Comparison of ENCODE assay signal across 7 cellular contexts in genomic region chr5:678521-678920, GRCh38. TPM values are rescaled to one million over a fixed set of nuclear protein-coding genes. Genes with fewer than 3 reads are reported as not detected.
DNase-seq lines count a peak whose midpoint lies in the region; TF ChIP-seq lines count a peak whose summit lies in the region.
"Not testable (repeated sequence)": the region's sequence is repeated elsewhere in the genome, so short reads cannot be mapped to it uniquely, and the experiment has no call there.

No MANE protein-coding gene starts in this region.

- not testable (repeated sequence) for TF ChIP-seq EP300 in sigmoid colon (IDR thresholded peaks at IDR 0.05)

- H3K4me1 ChIP-seq in Peyer's patch (peaks cover 0 to 15% (median 2%) of the 10 kb centered on the region in 4 donors), sigmoid colon (peaks cover 0 to 23% (median 18%) of the 10 kb centered on the region in 4 donors)

- H3K9me3 Mint-ChIP-seq in type B pancreatic cell: not testable (repeated sequence)

- peak in 2 of 3 donors; percentile 31 to 34 for DNase-seq in Peyer's patch
- DNase-seq in activated effector memory CD4-positive, alpha-beta T cell treated with anti-CD3 and anti-CD28 coated beads, Interleukin-2, amount 50 U/mL, for 16 hours: peak; percentile 61
- peak; percentile 39 for DNase-seq in ecto neural progenitor cell (ENCODE audit: low spot score)
- DNase-seq in islet precursor cell: peak; percentile 42
- peak; percentile 8 for DNase-seq in mucosa of gallbladder (ENCODE audit: low spot score)
- DNase-seq in sigmoid colon: peak; percentile 47
- DNase-seq in type B pancreatic cell (ENCODE audit: extremely low spot score, unreplicated experiment): peak; percentile 70

- H3K9me3 ChIP-seq in Peyer's patch, sigmoid colon: not testable (repeated sequence)

- H3K36me3 ChIP-seq in Peyer's patch, sigmoid colon: not testable (repeated sequence)

- not testable (repeated sequence) for H3K27ac Mint-ChIP-seq in type B pancreatic cell

- TF ChIP-seq POLR2A in Peyer's patch (IDR thresholded peaks at IDR 0.05); sigmoid colon (IDR thresholded peaks at IDR 0.05): not testable (repeated sequence)

- H3K36me3 Mint-ChIP-seq in type B pancreatic cell: not testable (repeated sequence)

- 86 to 90% methylated on average over 15 to 16 of the region's 16 CpGs for WGBS in sigmoid colon, 2 donors

- not testable (repeated sequence) for H3K4me3 Mint-ChIP-seq in type B pancreatic cell

- intact Hi-C loops in sigmoid colon (cut with DNase I): not testable (repeated sequence)

- not testable (repeated sequence) for H3K27me3 ChIP-seq in Peyer's patch, sigmoid colon

- H3K4me3 ChIP-seq in Peyer's patch, sigmoid colon: not testable (repeated sequence)

- TF ChIP-seq CTCF in Peyer's patch (IDR thresholded peaks at IDR 0.05); sigmoid colon (IDR thresholded peaks at IDR 0.05); type B pancreatic cell (conservative IDR thresholded peaks at IDR 0.05): not testable (repeated sequence)

- not testable (repeated sequence) for H3K27ac ChIP-seq in Peyer's patch, sigmoid colon

- not testable (repeated sequence) for H3K4me1 Mint-ChIP-seq in type B pancreatic cell (ENCODE audit: unreplicated experiment)

- not testable (repeated sequence) for H3K27me3 Mint-ChIP-seq in type B pancreatic cell

RNA-seq across cellular contexts. Expression of gene TPPP, which starts 14.6 kb away (rescaled TPM):
- total RNA-seq in Peyer's patch (10 to 100 TPM in 3 of 4 donors, 1 to 10 TPM in 1; 7.4 to 60.5 (median 14.5) TPM), mucosa of gallbladder (9.9 TPM), sigmoid colon (10 to 100 TPM in 1 of 4 donors, 1 to 10 TPM in 3; 7.1 to 15.5 (median 7.6) TPM), type B pancreatic cell (ENCODE audit: low replicate concordance) (3.6 and 5.0 TPM in 2 replicates)
- 1 to 10 TPM in 2 of 3 donors, under 1 TPM in 1; 0.60 to 3.2 (median 2.6) TPM for polyA plus RNA-seq in sigmoid colon

Comparison
In these comparisons a context has a peak if more than half of its experiments do, and no peak if none do; other contexts are left out.
1. DNase-seq: peak in every context shown above with its lines; median percentile 70 in type B pancreatic cell; 61 in activated effector memory CD4-positive, alpha-beta T cell treated with anti-CD3 and anti-CD28 coated beads, Interleukin-2, amount 50 U/mL, for 16 hours; 47 in sigmoid colon; 42 in islet precursor cell; 39 in ecto neural progenitor cell; 32 in Peyer's patch; 8 in mucosa of gallbladder.